Comparison of ENCODE assay signal across 8 cellular contexts in the genomic region with DNA sequence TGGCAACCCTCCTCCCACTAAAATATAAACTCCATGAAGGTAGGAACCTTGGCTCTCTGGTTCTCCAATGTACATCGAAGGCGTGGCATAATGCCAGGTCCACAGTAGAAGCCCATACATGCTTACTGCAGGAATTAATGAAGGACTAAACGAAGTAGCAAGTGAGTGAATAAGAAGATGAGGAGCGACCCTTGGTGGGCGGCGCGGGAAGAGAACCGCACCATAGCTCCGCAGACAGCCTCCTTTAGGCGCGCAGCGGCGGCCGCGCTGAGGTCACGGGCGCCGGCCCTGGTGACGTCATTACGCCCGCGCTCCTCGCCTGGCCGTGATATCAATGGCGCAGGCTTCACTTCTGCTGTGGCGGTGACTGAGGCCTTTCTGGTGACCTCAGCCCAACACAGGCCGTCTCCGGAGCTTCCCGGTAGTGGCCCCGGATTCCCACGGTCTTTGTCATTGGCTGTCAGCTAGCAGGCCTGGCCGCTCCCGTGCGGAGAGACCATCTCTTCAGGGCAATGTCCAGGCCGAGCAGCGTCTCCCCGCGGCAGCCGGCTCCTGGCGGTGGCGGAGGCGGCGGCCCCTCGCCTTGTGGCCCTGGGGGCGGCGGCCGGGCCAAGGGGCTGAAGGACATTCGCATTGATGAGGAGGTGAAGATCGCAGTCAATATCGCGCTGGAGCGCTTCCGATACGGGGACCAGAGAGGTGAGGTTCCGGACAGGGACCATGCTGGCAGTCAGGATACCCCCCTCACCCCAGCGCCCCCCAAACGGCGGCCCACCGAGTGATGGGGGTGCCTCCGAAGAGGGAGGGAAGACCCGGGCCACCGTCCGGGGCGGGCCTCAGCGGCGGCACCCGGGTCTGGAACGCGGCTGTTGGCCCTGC. TPM values are rescaled to one million over a fixed set of nuclear protein-coding genes. Genes with fewer than 3 reads are reported as not detected.
DNase-seq lines count a peak whose midpoint lies in the region; ATAC-seq and TF ChIP-seq lines count a peak whose summit lies in the region.

A gene (plus strand): TSS at position 311 of the 879 bp plus-strand sequence. CDS start 202 bp downstream, at position 513.

- H3K4me1 Mint-ChIP-seq in activated T-helper 17 cell treated with anti-CD3 and anti-CD28 coated beads, Interleukin-2, amount 50 U/mL, for 72 hours: peaks cover 32% of the 10 kb centered on the region
- H3K4me1 Mint-ChIP-seq in natural killer cell: peaks cover 32 to 37% of the 10 kb centered on the region in 2 donors

- DNase-seq in Daoy (ENCODE audit: low read depth): peak; percentile 95
- peak; percentile 94 for DNase-seq in RPMI8226
- peak; percentile 85 for DNase-seq in fibroblast of mammary gland (ENCODE audit: low read depth)
- DNase-seq in natural killer cell: peak; percentile 86
- peak; percentile 90 for DNase-seq in stimulated activated naive CD8-positive, alpha-beta T cell treated with anti-CD3 and anti-CD28 coated beads, Interleukin-15, Interleukin-2, amounts not matched to agents 100 U/mL and 50 U/mL, for 24 hours

- H3K27ac ChIP-seq in KOPT-K1 (ENCODE audit: low read depth, low read length, poor library complexity, severe bottlenecking): peak within 1 kb of the TSS; percentile 83

- intact Hi-C loops in natural killer cell (cut with micrococcal nuclease): loop anchor here (5.0 kb wide), 2 partner anchors 516 to 591 kb away; a partner anchor contains a TSS

- peak within 1 kb of the TSS; percentile 96 for H3K27ac Mint-ChIP-seq in activated T-helper 17 cell treated with anti-CD3 and anti-CD28 coated beads, Interleukin-2, amount 50 U/mL, for 72 hours
- peak within 1 kb of the TSS; percentile 89 to 91 for H3K27ac Mint-ChIP-seq in natural killer cell

- no peaks in the 10 kb centered on the region for H3K9me3 ChIP-seq in KOPT-K1 (ENCODE audit: insufficient read depth, low read length, poor library complexity, severe bottlenecking)

- no peaks in the 10 kb centered on the region for H3K9me3 Mint-ChIP-seq in activated T-helper 17 cell treated with anti-CD3 and anti-CD28 coated beads, Interleukin-2, amount 50 U/mL, for 72 hours
- H3K9me3 Mint-ChIP-seq in natural killer cell: no peaks in the 10 kb centered on the region

- H3K36me3 Mint-ChIP-seq in activated T-helper 17 cell treated with anti-CD3 and anti-CD28 coated beads, Interleukin-2, amount 50 U/mL, for 72 hours (ENCODE audit: low read depth): peaks cover 28% of the 10 kb centered on the region
- no peaks in the 10 kb centered on the region for H3K36me3 Mint-ChIP-seq in natural killer cell

- ATAC-seq in GM21786 (IDR thresholded peaks at IDR 0.05; ENCODE audit: unreplicated experiment) (peak; percentile 98), natural killer cell (peak; percentile 93 to 95 (median 93))
- peak; percentile 98 for ATAC-seq in activated T-helper 17 cell treated with anti-CD3 and anti-CD28 coated beads, Interleukin-2, amount 50 U/mL, for 72 hours (replicated peaks)
- peak; percentile 98 for ATAC-seq in stimulated activated naive CD8-positive, alpha-beta T cell treated with anti-CD3 and anti-CD28 coated beads, Interleukin-15, Interleukin-2, amounts not matched to agents 100 U/mL and 50 U/mL, for 24 hours

- H3K27me3 Mint-ChIP-seq in activated T-helper 17 cell treated with anti-CD3 and anti-CD28 coated beads, Interleukin-2, amount 50 U/mL, for 72 hours: peaks cover 8% of the 10 kb centered on the region
- peaks cover 14 to 30% of the 10 kb centered on the region in 2 donors for H3K27me3 Mint-ChIP-seq in natural killer cell (ENCODE audit: low read depth in 2 of 2)

- TF ChIP-seq CTCF in fibroblast of mammary gland (conservative IDR thresholded peaks at IDR 0.05; ENCODE audit: control insufficient read depth, insufficient read depth, low read depth, low read length) (peak; percentile 17), natural killer cell (IDR thresholded peaks at IDR 0.05) (no peak)

- H3K4me3 Mint-ChIP-seq in activated T-helper 17 cell treated with anti-CD3 and anti-CD28 coated beads, Interleukin-2, amount 50 U/mL, for 72 hours: peak within 1 kb of the TSS; percentile 99
- H3K4me3 Mint-ChIP-seq in natural killer cell: peak within 1 kb of the TSS; percentile 90

- H3K4me3 ChIP-seq in fibroblast of mammary gland (ENCODE audit: control insufficient read depth, low read depth, low read length): peak within 1 kb of the TSS; percentile 63

- peaks cover 31% of the 10 kb centered on the region for H3K36me3 ChIP-seq in KOPT-K1 (ENCODE audit: insufficient read depth, low read length)

RNA-seq across cellular contexts. Expression of the gene that starts here (rescaled TPM):
- total RNA-seq in Daoy (2014; rRNA removed; shearing (Covaris generic)): 21.3 and 31.4 TPM in 2 replicates
- total RNA-seq in activated T-helper 17 cell treated with anti-CD3 and anti-CD28 coated beads, Interleukin-2, amount 50 U/mL, for 72 hours: 10 to 100 TPM; 21.0 to 26.4 TPM
- 10 to 100 TPM; 37.7 to 38.8 (median 38.0) TPM for total RNA-seq in natural killer cell

Comparison
In these comparisons a context has a peak if more than half of its experiments do, and no peak if none do; other contexts are left out.
1. Peak in every context shown above with its lines: DNase-seq, ATAC-seq, H3K4me3 ChIP-seq and H3K27ac ChIP-seq.